ENCODE assay signal across 38 cellular contexts in genomic region chr19:30008169-30008568, GRCh38.
"Had no signal": no experiment of that assay in that cellular context is flagged by ENCODE, and none has a peak within 500 bp of the region (broad histone marks: within the 10 kb centered on the region; RNA-seq: fewer than 3 reads in every experiment).

No MANE protein-coding gene starts in this region.

- H3K9me3 Mint-ChIP-seq: activated naive CD4-positive, alpha-beta T cell treated with anti-CD3 and anti-CD28 coated beads, Interleukin-2, amount 50 U/mL, for 24 hours; activated naive CD4-positive, alpha-beta T cell treated with anti-CD3 and anti-CD28 coated beads, Interleukin-2, amount 50 U/mL, for 72 hours; activated naive CD8-positive, alpha-beta T cell treated with anti-CD3 and anti-CD28 coated beads for 36 hours; activated naive CD8-positive, alpha-beta T cell treated with anti-CD3 and anti-CD28 coated beads, Interleukin-2, amount 10 ng/mL, durations not matched to agents 7 days and 5 days; activated naive CD8-positive, alpha-beta T cell treated with anti-CD3 and anti-CD28 coated beads, Interleukin-2, amount 50 U/mL, for 24 hours; activated T-cell treated with anti-CD3 and anti-CD28 coated beads, Interleukin-2, amount 50 U/mL, for 24 hours; activated T-cell treated with anti-CD3 and anti-CD28 coated beads, Interleukin-2, amount 50 U/mL, for 4 hours; activated T-cell treated with anti-CD3 and anti-CD28 coated beads, Interleukin-2, amount 50 U/mL, for 72 hours; activated T-helper 1 cell treated with anti-CD3 and anti-CD28 coated beads, Interleukin-12 subunit alpha, Interleukin-12 subunit beta, Interleukin-2, Interleukin-4 antibody, amounts not matched to agents 30 ng/mL and 10 ng/mL and 1 ng/mL, durations not matched to agents 14 hours and 24 hours and 36 hours; activated T-helper 17 cell treated with anti-CD3 and anti-CD28 coated beads, Interleukin-2, amount 50 U/mL, for 72 hours; activated T-helper 2 cell treated with anti-CD3 and anti-CD28 coated beads, Interferon-gamma antibody, Interleukin-2, Interleukin-4, amounts not matched to agents 10 μg/mL and 5 μg/mL and 100 μg/mL, durations not matched to agents 14 hours and 24 hours and 36 hours; brain; central memory CD8-positive, alpha-beta T cell had no signal

- DNase-seq: activated effector memory CD4-positive, alpha-beta T cell treated with anti-CD3 and anti-CD28 coated beads, Interleukin-2, amount 50 U/mL, for 16 hours; activated effector memory CD4-positive, alpha-beta T cell treated with Interleukin-2 at 50 U/mL for 16 hours; activated gamma-delta T cell; activated gamma-delta T cell treated with Interleukin-2 at 50 U/mL for 16 hours; activated naive CD4-positive, alpha-beta T cell; activated naive CD4-positive, alpha-beta T cell treated with anti-CD3 and anti-CD28 coated beads, Interleukin-2, amount 50 U/mL, for 16 hours; activated naive CD4-positive, alpha-beta T cell treated with Interleukin-2 at 50 U/mL for 16 hours; activated naive CD8-positive, alpha-beta T cell treated with anti-CD3 and anti-CD28 coated beads for 36 hours; activated naive CD8-positive, alpha-beta T cell treated with anti-CD3 and anti-CD28 coated beads, Interleukin-2, amount 10 ng/mL, durations not matched to agents 7 days and 5 days; activated naive CD8-positive, alpha-beta T cell treated with anti-CD3 and anti-CD28 coated beads, Interleukin-2, amount 50 U/mL, for 24 hours; activated T-cell treated with anti-CD3 and anti-CD28 coated beads, Interleukin-2, amount 50 U/mL, for 1 hour; activated T-cell treated with anti-CD3 and anti-CD28 coated beads, Interleukin-2, amount 50 U/mL, for 24 hours; activated T-cell treated with anti-CD3 and anti-CD28 coated beads, Interleukin-2, amount 50 U/mL, for 4 hours; activated T-cell treated with anti-CD3 and anti-CD28 coated beads, Interleukin-2, amount 50 U/mL, for 48 hours; activated T-cell treated with anti-CD3 and anti-CD28 coated beads, Interleukin-2, amount 50 U/mL, for 72 hours; adrenal gland; amniotic stem cell; amygdala; anterior cingulate cortex; aorta; body of pancreas; brain microvascular endothelial cell; caudate nucleus; central memory CD4-positive, alpha-beta T cell; cerebellar nuclear complex had no signal

- H3K4me3 ChIP-seq: adrenal gland, ascending aorta, body of pancreas, breast epithelium, cardiac muscle cell had no signal

- FAIRE-seq: astrocyte, bronchial epithelial cell had no signal

- H3K4me3 Mint-ChIP-seq: activated naive CD4-positive, alpha-beta T cell treated with anti-CD3 and anti-CD28 coated beads, Interleukin-2, amount 50 U/mL, for 24 hours; activated naive CD8-positive, alpha-beta T cell; activated naive CD8-positive, alpha-beta T cell treated with anti-CD3 and anti-CD28 coated beads for 36 hours; activated naive CD8-positive, alpha-beta T cell treated with anti-CD3 and anti-CD28 coated beads, Interleukin-2, amount 10 ng/mL, durations not matched to agents 7 days and 5 days; activated naive CD8-positive, alpha-beta T cell treated with anti-CD3 and anti-CD28 coated beads, Interleukin-2, amount 50 U/mL, for 24 hours; activated T-cell treated with anti-CD3 and anti-CD28 coated beads, Interleukin-2, amount 50 U/mL, for 24 hours; activated T-cell treated with anti-CD3 and anti-CD28 coated beads, Interleukin-2, amount 50 U/mL, for 4 hours; activated T-cell treated with anti-CD3 and anti-CD28 coated beads, Interleukin-2, amount 50 U/mL, for 72 hours; activated T-helper 1 cell treated with anti-CD3 and anti-CD28 coated beads, Interleukin-12 subunit alpha, Interleukin-12 subunit beta, Interleukin-2, Interleukin-4 antibody, amounts not matched to agents 30 ng/mL and 10 ng/mL and 1 ng/mL, durations not matched to agents 14 hours and 24 hours and 36 hours; activated T-helper 17 cell treated with anti-CD3 and anti-CD28 coated beads, Interleukin-2, amount 50 U/mL, for 72 hours; brain; central memory CD8-positive, alpha-beta T cell had no signal

- H3K27ac ChIP-seq: adrenal gland, ascending aorta, body of pancreas, brain microvascular endothelial cell, breast epithelium, cardiac muscle cell had no signal

- H3K9me3 ChIP-seq: ascending aorta, body of pancreas, breast epithelium had no signal

- H3K27ac Mint-ChIP-seq: activated naive CD4-positive, alpha-beta T cell treated with anti-CD3 and anti-CD28 coated beads, Interleukin-2, amount 50 U/mL, for 24 hours; activated naive CD4-positive, alpha-beta T cell treated with anti-CD3 and anti-CD28 coated beads, Interleukin-2, amount 50 U/mL, for 72 hours; activated naive CD8-positive, alpha-beta T cell; activated naive CD8-positive, alpha-beta T cell treated with anti-CD3 and anti-CD28 coated beads for 36 hours; activated naive CD8-positive, alpha-beta T cell treated with anti-CD3 and anti-CD28 coated beads, Interleukin-2, amount 10 ng/mL, durations not matched to agents 7 days and 5 days; activated naive CD8-positive, alpha-beta T cell treated with anti-CD3 and anti-CD28 coated beads, Interleukin-2, amount 50 U/mL, for 24 hours; activated T-cell treated with anti-CD3 and anti-CD28 coated beads, Interleukin-2, amount 50 U/mL, for 24 hours; activated T-cell treated with anti-CD3 and anti-CD28 coated beads, Interleukin-2, amount 50 U/mL, for 72 hours; activated T-helper 1 cell treated with anti-CD3 and anti-CD28 coated beads, Interleukin-12 subunit alpha, Interleukin-12 subunit beta, Interleukin-2, Interleukin-4 antibody, amounts not matched to agents 30 ng/mL and 10 ng/mL and 1 ng/mL, durations not matched to agents 14 hours and 24 hours and 36 hours; activated T-helper 17 cell treated with anti-CD3 and anti-CD28 coated beads, Interleukin-2, amount 50 U/mL, for 72 hours; activated T-helper 2 cell treated with anti-CD3 and anti-CD28 coated beads, Interferon-gamma antibody, Interleukin-2, Interleukin-4, amounts not matched to agents 10 μg/mL and 5 μg/mL and 100 μg/mL, durations not matched to agents 14 hours and 24 hours and 36 hours; brain had no signal

- H3K27me3 ChIP-seq: adrenal gland, ascending aorta, body of pancreas, brain microvascular endothelial cell, breast epithelium, cardiac muscle cell had no signal

- ATAC-seq: activated naive CD4-positive, alpha-beta T cell treated with anti-CD3 and anti-CD28 coated beads, Interleukin-2, amount 50 U/mL, for 72 hours; activated naive CD8-positive, alpha-beta T cell treated with anti-CD3 and anti-CD28 coated beads, Interleukin-2, amount 50 U/mL, for 24 hours; activated T-cell treated with anti-CD3 and anti-CD28 coated beads, Interleukin-2, amount 50 U/mL, for 4 hours; activated T-cell treated with anti-CD3 and anti-CD28 coated beads, Interleukin-2, amount 50 U/mL, for 72 hours; activated T-helper 17 cell treated with anti-CD3 and anti-CD28 coated beads, Interleukin-2, amount 50 U/mL, for 72 hours; body of pancreas had no signal

- H3K4me1 ChIP-seq: ascending aorta, body of pancreas, breast epithelium had no signal

- H3K27me3 Mint-ChIP-seq: activated naive CD4-positive, alpha-beta T cell treated with anti-CD3 and anti-CD28 coated beads, Interleukin-2, amount 50 U/mL, for 24 hours; activated naive CD8-positive, alpha-beta T cell; activated naive CD8-positive, alpha-beta T cell treated with anti-CD3 and anti-CD28 coated beads for 36 hours; activated naive CD8-positive, alpha-beta T cell treated with anti-CD3 and anti-CD28 coated beads, Interleukin-2, amount 10 ng/mL, durations not matched to agents 7 days and 5 days; activated naive CD8-positive, alpha-beta T cell treated with anti-CD3 and anti-CD28 coated beads, Interleukin-2, amount 50 U/mL, for 24 hours; activated T-cell treated with anti-CD3 and anti-CD28 coated beads, Interleukin-2, amount 50 U/mL, for 24 hours; activated T-helper 17 cell treated with anti-CD3 and anti-CD28 coated beads, Interleukin-2, amount 50 U/mL, for 72 hours; brain; central memory CD8-positive, alpha-beta T cell had no signal

- H3K36me3 ChIP-seq: breast epithelium had no signal
